ENCODE assay signal across 20 cellular contexts in genomic region chr14:101562659-101563351, GRCh38. TPM values are rescaled to one million over a fixed set of nuclear protein-coding genes. Genes with fewer than 3 reads are reported as not detected.
DNase-seq lines count a peak whose midpoint lies in the region; ATAC-seq and TF ChIP-seq lines count a peak whose summit lies in the region.
"Had no signal": no experiment of that assay in that cellular context is flagged by ENCODE, and none has a peak within 500 bp of the region (broad histone marks: within the 10 kb centered on the region; RNA-seq: fewer than 3 reads in every experiment).

No MANE protein-coding gene starts in this region.

- no peaks in the 10 kb centered on the region for H3K36me3 ChIP-seq in neuronal stem cell (replicated peaks in 1 of 2; ENCODE audit: control insufficient read depth in 2 of 2, insufficient read depth in 2 of 2, low read length in 2 of 2)
- H3K36me3 ChIP-seq: ovary had no signal

- TF ChIP-seq CTCF in endothelial cell (IDR thresholded peaks at IDR 0.05; ENCODE audit: unreplicated experiment): no peak

- H4K8ac ChIP-seq in neuronal stem cell (ENCODE audit: low read depth, low read length): no peak overlapping the region

- no peak overlapping the region for H3K4me3 Mint-ChIP-seq in T-helper 1 cell treated with Interleukin-12 subunit alpha and Interleukin-12 subunit beta and Interleukin-4 antibody, amounts not matched to agents 30 μg/mL and 1 μg/mL, for 36 hours
- H3K4me3 Mint-ChIP-seq in endothelial cell (ENCODE audit: unreplicated experiment): peak overlapping the region; percentile 63
- H3K4me3 Mint-ChIP-seq: activated CD4-positive, alpha-beta memory T cell treated with anti-CD3 and anti-CD28 coated beads, Interleukin-2, amount 10 ng/mL, durations not matched to agents 7 days and 5 days; activated T-helper 17 cell treated with anti-CD3 and anti-CD28 coated beads, Interleukin-2, amount 50 U/mL, for 72 hours had no signal

- no peak overlapping the region for H3K4me2 ChIP-seq in neuronal stem cell (ENCODE audit: insufficient read depth, low read length, poor library complexity, severe bottlenecking)

- H3K9ac ChIP-seq in neuronal stem cell (ENCODE audit: low read depth, low read length, poor library complexity): no peak overlapping the region

- no CpG with 5 or more reads among the region's 23 CpGs for WGBS in neuronal stem cell (ENCODE audit: extremely low coverage in 2 of 2, insufficient read length in 2 of 2, insufficient replicate concordance in 1 of 2), 2 donors

- peaks cover 12 to 13% of the 10 kb centered on the region in 2 donors for H3K9me3 ChIP-seq in neuronal stem cell (replicated peaks in 1 of 2; ENCODE audit: control insufficient read depth in 2 of 2, insufficient read depth in 1 of 2, low read depth in 1 of 2, low read length in 2 of 2)

- no peak overlapping the region for H3K4ac ChIP-seq in neuronal stem cell (ENCODE audit: low read length)

- no peak overlapping the region for H4K91ac ChIP-seq in neuronal stem cell (ENCODE audit: low read depth, low read length, poor library complexity)

- H3K4me1 ChIP-seq in neuronal stem cell (ENCODE audit: control insufficient read depth in 2 of 2, insufficient read depth in 1 of 2, low read depth in 1 of 2, low read length in 2 of 2): peaks cover 10 to 17% of the 10 kb centered on the region in 2 donors

- no peak for DNase-seq in T-helper 1 cell
- DNase-seq in NCI-H128 (lab: John Stamatoyannopoulos, UW; ENCODE audit: unreplicated experiment): peak; percentile 23
- DNase-seq in endothelial cell (ENCODE audit: low spot score): no peak
- DNase-seq in neuronal stem cell (ENCODE audit: low spot score): no peak
- no peak for DNase-seq in stimulated activated CD4-positive, alpha-beta T cell treated with anti-CD3 and anti-CD28 coated beads, Interleukin-4, amount 100 ng/mL, for 24 hours
- no peak for DNase-seq in NCI-H2196 treated with DMSO at 0.1 percent for 48 hours (lab: John Stamatoyannopoulos, UW; ENCODE audit: unreplicated experiment)
- DNase-seq: activated CD4-positive, alpha-beta memory T cell treated with anti-CD3 and anti-CD28 coated beads, Interleukin-2, amount 10 ng/mL, durations not matched to agents 7 days and 5 days; anterior cingulate cortex; GDM1; NCI-H1436; NCI-H446 treated with DMSO at 0.1 percent for 48 hours; stimulated activated naive CD4-positive, alpha-beta T cell treated with Interleukin-2 at 50 U/mL for 16 hours had no signal

- H3K4me1 Mint-ChIP-seq in T-helper 1 cell treated with Interleukin-12 subunit alpha and Interleukin-12 subunit beta and Interleukin-4 antibody, amounts not matched to agents 30 μg/mL and 1 μg/mL, for 36 hours (ENCODE audit: low read depth): peaks cover 4% of the 10 kb centered on the region
- peaks cover 25% of the 10 kb centered on the region for H3K4me1 Mint-ChIP-seq in endothelial cell (ENCODE audit: unreplicated experiment)
- H3K4me1 Mint-ChIP-seq: activated T-helper 17 cell treated with anti-CD3 and anti-CD28 coated beads, Interleukin-2, amount 50 U/mL, for 72 hours had no signal

- H2BK120ac ChIP-seq in neuronal stem cell (ENCODE audit: low read depth, low read length): no peak overlapping the region

- no peak overlapping the region for H2AK5ac ChIP-seq in neuronal stem cell (ENCODE audit: low read depth, low read length)

- peak overlapping the region; percentile 56 for H2BK5ac ChIP-seq in neuronal stem cell (ENCODE audit: low read length)

- no peak overlapping the region for H2BK12ac ChIP-seq in neuronal stem cell (ENCODE audit: low read length)

- H3K18ac ChIP-seq in neuronal stem cell (ENCODE audit: low read length): peak overlapping the region; percentile 11

- H3K23ac ChIP-seq in neuronal stem cell (ENCODE audit: low read depth, low read length, poor library complexity): peak overlapping the region; percentile 26

- peaks cover 8% of the 10 kb centered on the region for H3K79me1 ChIP-seq in neuronal stem cell (ENCODE audit: low read depth, low read length)

- H3K27ac ChIP-seq in neuronal stem cell (replicated peaks; ENCODE audit: low read length): no peak overlapping the region
- H3K27ac ChIP-seq: coronary artery, ovary had no signal

- H3K27ac Mint-ChIP-seq in T-helper 1 cell treated with Interleukin-12 subunit alpha and Interleukin-12 subunit beta and Interleukin-4 antibody, amounts not matched to agents 30 μg/mL and 1 μg/mL, for 36 hours: peak overlapping the region; percentile 31
- H3K27ac Mint-ChIP-seq in endothelial cell (ENCODE audit: unreplicated experiment): no peak overlapping the region
- H3K27ac Mint-ChIP-seq: activated CD4-positive, alpha-beta memory T cell treated with anti-CD3 and anti-CD28 coated beads, Interleukin-2, amount 10 ng/mL, durations not matched to agents 7 days and 5 days; activated T-helper 17 cell treated with anti-CD3 and anti-CD28 coated beads, Interleukin-2, amount 50 U/mL, for 72 hours had no signal

- H2AFZ ChIP-seq in neuronal stem cell (ENCODE audit: low read length): no peak overlapping the region

- H3K36me3 Mint-ChIP-seq in T-helper 1 cell treated with Interleukin-12 subunit alpha and Interleukin-12 subunit beta and Interleukin-4 antibody, amounts not matched to agents 30 μg/mL and 1 μg/mL, for 36 hours (ENCODE audit: low read depth): peaks cover 7% of the 10 kb centered on the region
- H3K36me3 Mint-ChIP-seq in endothelial cell (ENCODE audit: low read depth, unreplicated experiment): peaks cover 4% of the 10 kb centered on the region

- H3K27me3 ChIP-seq in neuronal stem cell (ENCODE audit: control insufficient read depth in 3 of 3, insufficient read depth in 3 of 3, low read depth in 1 of 3, low read length in 3 of 3): peaks cover 46 to 91% (median 89%) of the 10 kb centered on the region in 3 experiments
- H3K27me3 ChIP-seq: ovary had no signal

- no peak overlapping the region for H3K14ac ChIP-seq in neuronal stem cell (ENCODE audit: low read length)

- peaks cover 62% of the 10 kb centered on the region for H3K27me3 Mint-ChIP-seq in T-helper 1 cell treated with Interleukin-12 subunit alpha and Interleukin-12 subunit beta and Interleukin-4 antibody, amounts not matched to agents 30 μg/mL and 1 μg/mL, for 36 hours (ENCODE audit: low read depth)
- peaks cover 32% of the 10 kb centered on the region for H3K27me3 Mint-ChIP-seq in endothelial cell (ENCODE audit: unreplicated experiment)

- peaks cover 6% of the 10 kb centered on the region for H3K9me3 Mint-ChIP-seq in T-helper 1 cell treated with Interleukin-12 subunit alpha and Interleukin-12 subunit beta and Interleukin-4 antibody, amounts not matched to agents 30 μg/mL and 1 μg/mL, for 36 hours
- no peaks in the 10 kb centered on the region for H3K9me3 Mint-ChIP-seq in endothelial cell (ENCODE audit: unreplicated experiment)
- H3K9me3 Mint-ChIP-seq: activated T-helper 17 cell treated with anti-CD3 and anti-CD28 coated beads, Interleukin-2, amount 50 U/mL, for 72 hours had no signal

- peak overlapping the region in 1 of 2 donors; percentile 24 for H3K4me3 ChIP-seq in neuronal stem cell (ENCODE audit: low read length in 2 of 2)
- H3K4me3 ChIP-seq: coronary artery, ovary had no signal

- ATAC-seq in HG03439 (IDR thresholded peaks at IDR 0.05; ENCODE audit: unreplicated experiment): no peak
- ATAC-seq: activated T-helper 17 cell treated with anti-CD3 and anti-CD28 coated beads, Interleukin-2, amount 50 U/mL, for 72 hours had no signal

- H2BK15ac ChIP-seq in neuronal stem cell (ENCODE audit: low read length): no peak overlapping the region

RNA-seq across cellular contexts. Expression of gene DIO3, which starts 1.5 kb away (rescaled TPM):
- total RNA-seq in endothelial cell (ENCODE audit: unreplicated experiment): 6.1 TPM
- polyA plus RNA-seq in neuronal stem cell (2013, experiment 1 of 2): 8.3 TPM
- polyA plus RNA-seq in neuronal stem cell (2013, experiment 2 of 2): 7.9 TPM
- total RNA-seq: A673; activated CD4-positive, alpha-beta memory T cell treated with anti-CD3 and anti-CD28 coated beads, Interleukin-2, amount 10 ng/mL, durations not matched to agents 7 days and 5 days; activated T-helper 17 cell treated with anti-CD3 and anti-CD28 coated beads, Interleukin-2, amount 50 U/mL, for 72 hours; epithelial cell of proximal tubule; SK-MEL-5 had no signal
